16 cellular contexts compared by ENCODE assay signal in the genomic region with DNA sequence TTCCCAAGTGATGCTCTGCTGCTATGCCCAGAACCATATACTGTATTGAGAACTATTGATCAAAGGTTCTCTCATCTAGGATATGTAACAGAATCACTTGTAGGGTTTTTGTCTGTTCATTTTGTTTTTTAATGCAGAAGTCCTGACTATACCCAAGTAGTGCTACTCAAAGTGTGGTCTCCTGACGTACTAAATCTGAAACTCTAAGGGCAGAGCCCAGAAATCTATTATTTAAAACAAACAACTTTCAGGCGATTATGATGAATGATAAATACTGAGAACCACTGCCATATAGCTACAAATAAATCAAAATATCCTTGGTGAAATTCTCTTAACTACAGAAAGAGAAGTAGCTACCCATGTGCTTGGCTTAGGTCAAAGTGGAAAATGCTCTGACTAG. TPM values are rescaled to one million over a fixed set of nuclear protein-coding genes. Genes with fewer than 3 reads are reported as not detected.
DNase-seq lines count a peak whose midpoint lies in the region; ATAC-seq and TF ChIP-seq lines count a peak whose summit lies in the region.
"Had no signal": no experiment of that assay in that cellular context is flagged by ENCODE, and none has a peak within 500 bp of the region (broad histone marks: within the 10 kb centered on the region; RNA-seq: fewer than 3 reads in every experiment).

No MANE protein-coding gene starts in this region.

- ATAC-seq in GM18502 (IDR thresholded peaks at IDR 0.05; ENCODE audit: poor library complexity, unreplicated experiment) (peak; percentile 55), GM19463 (IDR thresholded peaks at IDR 0.05; ENCODE audit: unreplicated experiment) (peak; percentile 49), HG03558 (IDR thresholded peaks at IDR 0.05; ENCODE audit: extremely low read depth, unreplicated experiment) (peak; percentile 28)
- ATAC-seq: lower lobe of right lung, T-cell had no signal

- H3K36me3 ChIP-seq in endocrine pancreas (ENCODE audit: control insufficient read depth, insufficient read depth, low read length), result no peaks in the 10 kb centered on the region
- H3K36me3 ChIP-seq in vagina, result no peaks in the 10 kb centered on the region
- H3K36me3 ChIP-seq: lower lobe of right lung, uterus had no signal

- DNase-seq in vagina (ENCODE audit: extremely low spot score in 2 of 2), result no peak
- DNase-seq in NCI-H2081 (lab: John Stamatoyannopoulos, UW), result no peak
- no peak for DNase-seq in SK-N-DZ (ENCODE audit: low spot score)
- DNase-seq in MV-4-11 (lab: John Stamatoyannopoulos, UW), result no peak
- DNase-seq: effector CD8-positive, alpha-beta T cell; lower lobe of right lung; NCI-H1417 treated with DMSO at 0.1 percent for 48 hours; nephron progenitor cell; retina; stimulated activated CD4-positive, alpha-beta T cell treated with anti-CD3 and anti-CD28 coated beads, Interleukin-4, amount 100 ng/mL, for 24 hours; T-cell; uterus had no signal

- no peak overlapping the region for H3K27ac ChIP-seq in vagina
- H3K27ac ChIP-seq: lower lobe of right lung, uterus had no signal

- peak overlapping the region; percentile 14 for H3K4me3 ChIP-seq in endocrine pancreas (ENCODE audit: control insufficient read depth, insufficient read depth, low read length)
- no peak overlapping the region for H3K4me3 ChIP-seq in vagina
- H3K4me3 ChIP-seq: lower lobe of right lung, uterus had no signal

- H3K9me3 ChIP-seq in endocrine pancreas (ENCODE audit: control insufficient read depth, low read length) (no peaks in the 10 kb centered on the region), vagina (no peaks in the 10 kb centered on the region)
- H3K9me3 ChIP-seq: lower lobe of right lung, uterus had no signal

- H3K4me1 ChIP-seq in endocrine pancreas (ENCODE audit: control insufficient read depth, insufficient read depth, low read length), result peaks cover 28% of the 10 kb centered on the region
- peaks cover 35% of the 10 kb centered on the region for H3K4me1 ChIP-seq in vagina

- TF ChIP-seq POLR2A in vagina (IDR thresholded peaks at IDR 0.05), result no peak

- no peak for TF ChIP-seq CTCF in vagina (IDR thresholded peaks at IDR 0.05)

- no peaks in the 10 kb centered on the region for H3K27me3 ChIP-seq in endocrine pancreas (ENCODE audit: control insufficient read depth, insufficient read depth, low read length)
- no peaks in the 10 kb centered on the region for H3K27me3 ChIP-seq in vagina
- H3K27me3 ChIP-seq: uterus had no signal

- intact Hi-C loops in vagina (cut with DNase I), result no loop called here

- H3K9ac ChIP-seq in endocrine pancreas (ENCODE audit: control insufficient read depth, insufficient read depth, low read length), result no peak overlapping the region

RNA-seq across cellular contexts. Expression of a gene that starts 10.1 kb away (rescaled TPM):
- 63.1 TPM for total RNA-seq in vagina
- polyA plus RNA-seq in SK-N-DZ (2014; cell fraction: cytosol; rRNA removed), result 30.5 and 32.5 TPM in 2 replicates
- polyA plus RNA-seq in SK-N-DZ (2014; cell fraction: nucleus; rRNA removed), result 25.2 and 28.6 TPM in 2 replicates
